In the genomic region with DNA sequence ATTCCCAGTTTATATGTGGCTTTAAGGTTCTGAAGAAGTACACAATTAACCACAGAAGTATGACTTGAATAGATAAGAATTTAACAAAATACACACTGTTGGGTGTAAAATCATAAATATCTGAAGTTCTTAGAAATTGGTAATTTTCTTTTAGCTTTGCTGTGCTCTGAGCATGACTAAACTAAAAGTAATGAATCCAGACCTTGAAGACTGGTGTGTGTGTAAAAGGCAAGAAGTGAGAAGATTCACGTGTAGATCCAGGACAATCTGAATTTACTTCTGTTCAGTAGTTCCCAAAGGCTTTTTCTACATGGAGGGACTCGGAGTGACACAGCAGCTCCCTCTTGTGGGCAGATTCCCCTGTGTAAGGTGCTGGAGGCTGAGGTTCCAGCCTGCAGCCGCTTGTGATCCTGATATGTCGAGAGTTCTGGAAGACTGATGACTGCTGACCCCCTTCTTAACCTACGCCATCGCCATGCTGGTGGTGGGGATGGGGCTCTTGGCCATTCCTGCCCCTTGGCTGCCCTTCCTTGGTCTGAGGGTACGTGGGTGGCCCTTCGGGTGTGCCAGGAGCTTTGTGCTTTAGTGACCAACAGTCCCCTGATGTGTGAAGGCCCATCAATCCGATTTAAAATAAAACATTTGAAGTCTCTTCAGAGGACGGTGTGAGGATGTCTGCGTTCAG, we compare ENCODE assay signal across 1 cellular context.
TF ChIP-seq lines count a peak whose summit lies in the region.

No MANE protein-coding gene starts in this region.

TF ChIP-seq in H1, 55 proteins besides CTCF, POLR2A, EP300 and RAD21:
- TF ChIP-seq, protein P1, sequence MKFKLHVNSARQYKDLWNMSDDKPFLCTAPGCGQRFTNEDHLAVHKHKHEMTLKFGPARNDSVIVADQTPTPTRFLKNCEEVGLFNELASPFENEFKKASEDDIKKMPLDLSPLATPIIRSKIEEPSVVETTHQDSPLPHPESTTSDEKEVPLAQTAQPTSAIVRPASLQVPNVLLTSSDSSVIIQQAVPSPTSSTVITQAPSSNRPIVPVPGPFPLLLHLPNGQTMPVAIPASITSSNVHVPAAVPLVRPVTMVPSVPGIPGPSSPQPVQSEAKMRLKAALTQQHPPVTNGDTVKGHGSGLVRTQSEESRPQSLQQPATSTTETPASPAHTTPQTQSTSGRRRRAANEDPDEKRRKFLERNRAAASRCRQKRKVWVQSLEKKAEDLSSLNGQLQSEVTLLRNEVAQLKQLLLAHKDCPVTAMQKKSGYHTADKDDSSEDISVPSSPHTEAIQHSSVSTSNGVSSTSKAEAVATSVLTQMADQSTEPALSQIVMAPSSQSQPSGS (IDR thresholded peaks at IDR 0.05; ENCODE audit: low read length): no peak
- TF ChIP-seq NRF1 (IDR thresholded peaks at IDR 0.05; ENCODE audit: low read depth, low read length) (no peak), BACH1 (IDR thresholded peaks at IDR 0.05; ENCODE audit: low read length) (0 out of 2 replicates have a peak, but pooled peaks have one; percentile 36), CBX8 (IDR thresholded peaks at IDR 0.05; ENCODE audit: borderline replicate concordance, low read depth, low read length) (no peak), TAF1 (IDR thresholded peaks at IDR 0.05; ENCODE audit: low read depth, low read length) (no peak), SP2 (IDR thresholded peaks at IDR 0.05; ENCODE audit: low read length) (no peak), POU5F1 (IDR thresholded peaks at IDR 0.05; ENCODE audit: low read depth, low read length) (no peak), NANOG (IDR thresholded peaks at IDR 0.05; ENCODE audit: insufficient read depth, low read depth, low read length, poor library complexity, severe bottlenecking) (no peak), POLR2AphosphoS5 (IDR thresholded peaks at IDR 0.05; ENCODE audit: low read depth, low read length) (no peak), TAF7 (optimal IDR thresholded peaks at IDR 0.05; ENCODE audit: borderline replicate concordance, low read depth, low read length) (no peak), HDAC6 (IDR thresholded peaks at IDR 0.05; ENCODE audit: low read depth, low read length) (no peak), TCF12 (IDR thresholded peaks at IDR 0.05; ENCODE audit: low read depth, low read length) (no peak), ASH2L (IDR thresholded peaks at IDR 0.05; ENCODE audit: low read length) (no peak), CREB1 (IDR thresholded peaks at IDR 0.05) (no peak), TEAD4 (IDR thresholded peaks at IDR 0.05; ENCODE audit: low read depth, low read length) (0 out of 2 replicates have a peak, but pooled peaks have one; percentile 27), ZNF274 (IDR thresholded peaks at IDR 0.05; ENCODE audit: borderline replicate concordance, extremely low read depth, low read length) (no peak)
- TF ChIP-seq, protein P2, sequence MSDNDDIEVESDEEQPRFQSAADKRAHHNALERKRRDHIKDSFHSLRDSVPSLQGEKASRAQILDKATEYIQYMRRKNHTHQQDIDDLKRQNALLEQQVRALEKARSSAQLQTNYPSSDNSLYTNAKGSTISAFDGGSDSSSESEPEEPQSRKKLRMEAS (IDR thresholded peaks at IDR 0.05): 0 out of 2 replicates have a peak, but pooled peaks have one; percentile 30
- TF ChIP-seq, protein P3, sequence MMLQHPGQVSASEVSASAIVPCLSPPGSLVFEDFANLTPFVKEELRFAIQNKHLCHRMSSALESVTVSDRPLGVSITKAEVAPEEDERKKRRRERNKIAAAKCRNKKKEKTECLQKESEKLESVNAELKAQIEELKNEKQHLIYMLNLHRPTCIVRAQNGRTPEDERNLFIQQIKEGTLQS (IDR thresholded peaks at IDR 0.05; ENCODE audit: insufficient read depth, low read depth, low read length): no peak
